In the genomic region with DNA sequence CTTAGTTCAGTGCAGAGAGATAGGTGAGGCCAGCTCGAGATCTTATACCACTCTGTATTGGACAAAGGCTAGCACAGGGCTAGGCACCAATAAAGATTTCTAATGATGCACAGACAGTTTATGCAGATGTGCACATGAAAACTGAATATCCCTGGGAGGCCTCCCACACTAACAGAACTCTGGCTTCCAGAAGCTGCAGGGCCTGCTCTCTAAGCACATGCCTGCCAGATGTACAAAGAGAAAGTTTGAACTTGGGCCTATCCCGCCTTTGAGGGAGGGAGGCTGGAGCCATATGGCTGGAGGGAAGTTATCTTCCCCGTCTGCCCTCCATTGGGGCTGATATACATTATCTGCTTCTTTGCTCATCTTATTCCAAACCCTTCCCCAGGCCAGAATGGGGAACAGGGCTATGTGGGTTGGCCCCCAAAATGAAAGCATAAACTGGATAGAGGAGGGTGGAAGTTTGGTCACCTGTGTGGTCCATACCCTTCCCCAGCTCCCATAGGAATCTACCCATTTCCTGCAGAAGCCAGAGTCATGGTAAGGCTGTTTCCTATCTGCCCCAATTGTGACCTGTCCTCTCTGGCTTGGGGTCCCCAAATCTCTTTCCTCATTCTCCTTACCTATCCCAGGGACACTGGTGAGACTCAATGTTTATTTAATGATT, we compare ENCODE assay signal across 8 cellular contexts. TPM values are rescaled to one million over a fixed set of nuclear protein-coding genes. Genes with fewer than 3 reads are reported as not detected.
DNase-seq lines count a peak whose midpoint lies in the region; FAIRE-seq and TF ChIP-seq lines count a peak whose summit lies in the region.

No MANE protein-coding gene starts in this region.

- 60 to 68% (median 66%) methylated on average over 3 of the region's 3 CpGs for WGBS in small intestine, 3 donors

- peaks cover 0 to 6% of the 10 kb centered on the region in 2 donors for H3K4me1 ChIP-seq in small intestine (ENCODE audit: control insufficient read depth in 2 of 2, insufficient read depth in 1 of 2, low read depth in 1 of 2, low read length in 1 of 2)

- in situ Hi-C loops in G401 (cut with HindIII; ENCODE audit: low sequenced_read_pairs) = no loop called here

- peak overlapping the region; percentile 60 to 61 for H3K4me3 ChIP-seq in foreskin fibroblast (ENCODE audit: low read depth in 1 of 2, low read length in 2 of 2)
- no peak overlapping the region for H3K4me3 ChIP-seq in small intestine (ENCODE audit: low read depth in 1 of 2, low read length in 2 of 2)

- TF ChIP-seq CTCF in foreskin fibroblast (IDR thresholded peaks at IDR 0.05; ENCODE audit: low read depth, low read length) = no peak

- no peaks in the 10 kb centered on the region for H3K27me3 ChIP-seq in small intestine (ENCODE audit: control insufficient read depth in 2 of 2, insufficient read depth in 2 of 2, low read length in 2 of 2)

- H3K36me3 ChIP-seq in small intestine (ENCODE audit: control insufficient read depth in 2 of 2, insufficient read depth in 2 of 2, low read length in 2 of 2) = no peaks in the 10 kb centered on the region

- peak; percentile 34 for DNase-seq in ELR (ENCODE audit: low read depth)
- peak; percentile 74 for DNase-seq in RPMI7951 (ENCODE audit: low read depth)
- peak; percentile 60 to 85 for DNase-seq in foreskin fibroblast
- peak; percentile 54 for DNase-seq in small intestine
- DNase-seq in epidermal melanocyte (ENCODE audit: insufficient read length, low spot score) = no peak
- DNase-seq in G401 (ENCODE audit: low spot score) = no peak
- no peak for DNase-seq in T-helper 1 cell
- no peak for DNase-seq in HPDE6-E6E7 (ENCODE audit: extremely low spot score)

- peak overlapping the region; percentile 76 to 92 for H3K27ac ChIP-seq in small intestine (ENCODE audit: low read depth in 1 of 2, low read length in 1 of 2)

- no peak for FAIRE-seq in small intestine (lab: Jason Lieb, UNC)

- H3K9me3 ChIP-seq in small intestine (ENCODE audit: control insufficient read depth, low read depth) = no peaks in the 10 kb centered on the region

RNA-seq across cellular contexts. Expression of gene KAZALD1, which starts 3.8 kb away (rescaled TPM):
- total RNA-seq in RPMI7951 (2014; rRNA removed; shearing (Covaris generic)) = 8.1 and 11.4 TPM in 2 replicates
- polyA plus RNA-seq in small intestine = 10 to 100 TPM in 2 of 3 donors, 1 to 10 TPM in 1; 8.1 to 76.0 (median 39.2) TPM
- 105 and 145 TPM in 2 replicates for total RNA-seq in G401 (2014; rRNA removed; shearing (Covaris generic))

RNA-seq across cellular contexts. Expression of gene SFXN3, which starts 34.6 kb away (rescaled TPM):
- total RNA-seq in RPMI7951 (2014; rRNA removed; shearing (Covaris generic)) = 115 and 125 TPM in 2 replicates
- 100 to 1,000 TPM in 1 of 3 donors, 10 to 100 TPM in 2; 35.0 to 104 (median 70.5) TPM for polyA plus RNA-seq in small intestine
- 58.9 and 65.7 TPM in 2 replicates for total RNA-seq in G401 (2014; rRNA removed; shearing (Covaris generic))

RNA-seq across cellular contexts. Expression of gene PDZD7, which starts 34.7 kb away (rescaled TPM):
- total RNA-seq in RPMI7951 (2014; rRNA removed; shearing (Covaris generic)) = 2.0 and 2.8 TPM in 2 replicates
- 10 to 100 TPM in 2 of 3 donors, 1 to 10 TPM in 1; 3.1 to 38.5 (median 19.2) TPM for polyA plus RNA-seq in small intestine
- total RNA-seq in G401 (2014; rRNA removed; shearing (Covaris generic)) = 2.4 and 4.5 TPM in 2 replicates

Comparison
In these comparisons a context has a peak if more than half of its experiments do, and no peak if none do; other contexts are left out.
1. DNase-seq: peak in ELR (single experiment), RPMI7951 (single experiment), foreskin fibroblast (2 of 2) and small intestine (single experiment); none in epidermal melanocyte (single experiment), G401 (single experiment), T-helper 1 cell (0 of 5) and HPDE6-E6E7 (single experiment).
2. H3K4me3 ChIP-seq: peak in foreskin fibroblast (2 of 2); none in small intestine (0 of 2).